In genomic region chr5:65928341-65928752, GRCh38 we compare ENCODE assay signal across 9 cellular contexts. TPM values are rescaled to one million over a fixed set of nuclear protein-coding genes. Genes with fewer than 3 reads are reported as not detected.
DNase-seq lines count a peak whose midpoint lies in the region; ATAC-seq and TF ChIP-seq lines count a peak whose summit lies in the region.
"Had no signal": no experiment of that assay in that cellular context is flagged by ENCODE, and none has a peak within 500 bp of the region (broad histone marks: within the 10 kb centered on the region; RNA-seq: fewer than 3 reads in every experiment).

No MANE protein-coding gene starts in this region.

- DNase-seq in stimulated activated naive CD8-positive, alpha-beta T cell treated with anti-CD3 and anti-CD28 coated beads, Interleukin-15, Interleukin-2, amounts not matched to agents 100 U/mL and 50 U/mL, for 24 hours = no peak
- DNase-seq in brain microvascular endothelial cell = no peak
- DNase-seq in DMS53 treated with DMSO at 0.1 percent for 48 hours (lab: John Stamatoyannopoulos, UW; ENCODE audit: unreplicated experiment) = no peak
- DNase-seq in GM10266 (ENCODE audit: extremely low spot score) = no peak
- DNase-seq: activated CD4-positive, CD25-positive, alpha-beta regulatory T cell treated with anti-CD3 and anti-CD28 coated beads, Interleukin-2, amount 50 U/mL, for 72 hours had no signal

- H3K4me3 Mint-ChIP-seq in stimulated activated naive CD8-positive, alpha-beta T cell treated with anti-CD3 and anti-CD28 coated beads, Interleukin-15, Interleukin-2, amounts not matched to agents 100 ng/mL and 50 ng/mL, for 24 hours = peak overlapping the region; percentile 91

- TF ChIP-seq CTCF in brain microvascular endothelial cell (IDR thresholded peaks at IDR 0.05; ENCODE audit: low read depth, low read length, missing control alignments) = no peak
- no peak for TF ChIP-seq CTCF in GM10266 (IDR thresholded peaks at IDR 0.05; ENCODE audit: control insufficient read depth, insufficient read depth, low read depth, missing control alignments)

- H3K4me1 ChIP-seq in mesodermal cell (ENCODE audit: control insufficient read depth, insufficient read depth, low read length, poor library complexity, severe bottlenecking) = peaks cover 4% of the 10 kb centered on the region

- peak overlapping the region; percentile 95 for H3K27ac Mint-ChIP-seq in stimulated activated naive CD8-positive, alpha-beta T cell treated with anti-CD3 and anti-CD28 coated beads, Interleukin-15, Interleukin-2, amounts not matched to agents 100 ng/mL and 50 ng/mL, for 24 hours

- peak overlapping the region; percentile 89 for H3K27ac ChIP-seq in brain microvascular endothelial cell
- no peak overlapping the region for H3K27ac ChIP-seq in mesodermal cell (ENCODE audit: low read depth, low read length, severe bottlenecking)

- no peaks in the 10 kb centered on the region for H3K9me3 Mint-ChIP-seq in stimulated activated naive CD8-positive, alpha-beta T cell treated with anti-CD3 and anti-CD28 coated beads, Interleukin-15, Interleukin-2, amounts not matched to agents 100 ng/mL and 50 ng/mL, for 24 hours

- H3K27me3 Mint-ChIP-seq in stimulated activated naive CD8-positive, alpha-beta T cell treated with anti-CD3 and anti-CD28 coated beads, Interleukin-15, Interleukin-2, amounts not matched to agents 100 ng/mL and 50 ng/mL, for 24 hours = no peaks in the 10 kb centered on the region

- H3K36me3 ChIP-seq in brain microvascular endothelial cell (replicated peaks) = no peaks in the 10 kb centered on the region
- peaks cover 10% of the 10 kb centered on the region for H3K36me3 ChIP-seq in mesodermal cell (ENCODE audit: control insufficient read depth, insufficient read depth, low read length)

- ATAC-seq in stimulated activated naive CD8-positive, alpha-beta T cell treated with anti-CD3 and anti-CD28 coated beads, Interleukin-15, Interleukin-2, amounts not matched to agents 100 U/mL and 50 U/mL, for 24 hours = no peak
- ATAC-seq in GM21526 (IDR thresholded peaks at IDR 0.05; ENCODE audit: low FRiP score, unreplicated experiment) (no peak), HG02678 (IDR thresholded peaks at IDR 0.05; ENCODE audit: unreplicated experiment) (no peak)

- in situ Hi-C loops in brain microvascular endothelial cell (cut with HindIII; ENCODE audit: low pct_ligation_motif_present, low sequenced_read_pairs) = no loop called here

- H3K27me3 ChIP-seq in brain microvascular endothelial cell (replicated peaks) = no peaks in the 10 kb centered on the region

- H3K4me3 ChIP-seq in brain microvascular endothelial cell (ENCODE audit: low read depth, low read length) (peak overlapping the region; percentile 71), mesodermal cell (ENCODE audit: extremely low read depth, insufficient read depth, low read length, poor library complexity, severe bottlenecking) (peak overlapping the region; percentile 82)

- H3K36me3 Mint-ChIP-seq in stimulated activated naive CD8-positive, alpha-beta T cell treated with anti-CD3 and anti-CD28 coated beads, Interleukin-15, Interleukin-2, amounts not matched to agents 100 ng/mL and 50 ng/mL, for 24 hours (ENCODE audit: low read depth) = peaks cover 21% of the 10 kb centered on the region

- H3K4me1 Mint-ChIP-seq in stimulated activated naive CD8-positive, alpha-beta T cell treated with anti-CD3 and anti-CD28 coated beads, Interleukin-15, Interleukin-2, amounts not matched to agents 100 ng/mL and 50 ng/mL, for 24 hours (ENCODE audit: low read depth) = peaks cover 61% of the 10 kb centered on the region

- WGBS in mesodermal cell (ENCODE audit: insufficient coverage in 2 of 2), 2 experiments = 20% methylated on average over 1 of the region's 5 CpGs; no CpG with 5 or more reads in 1 of the 2 experiments

- H3K9me3 ChIP-seq in mesodermal cell (ENCODE audit: control insufficient read depth, low read length) = no peaks in the 10 kb centered on the region

RNA-seq across cellular contexts. Expression of gene ERBIN, which starts 2.0 kb away (rescaled TPM):
- 30.0 TPM for polyA plus RNA-seq in mesodermal cell (2013, experiment 1 of 2)
- 35.0 TPM for polyA plus RNA-seq in mesodermal cell (2013, experiment 2 of 2)
